In the genomic region with DNA sequence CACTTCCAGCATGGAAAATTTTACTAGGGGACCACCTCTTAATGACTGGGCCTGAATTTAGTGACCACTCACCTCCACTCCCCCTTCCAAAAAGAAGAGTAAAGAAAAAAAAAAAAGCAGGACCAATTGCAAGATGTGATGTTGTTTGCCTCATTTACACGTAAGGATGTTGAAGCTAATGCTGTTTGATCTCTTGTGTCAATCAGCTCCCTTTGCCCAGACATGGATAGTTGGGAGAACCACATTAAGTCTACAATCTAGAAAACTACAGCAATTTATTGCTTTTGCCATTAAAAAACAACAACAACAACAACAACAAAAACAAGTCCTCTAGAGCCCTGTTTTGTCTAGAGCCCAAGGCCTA, we compare ENCODE assay signal across 10 cellular contexts. TPM values are rescaled to one million over a fixed set of nuclear protein-coding genes. Genes with fewer than 3 reads are reported as not detected.
DNase-seq lines count a peak whose midpoint lies in the region; ATAC-seq, FAIRE-seq and TF ChIP-seq lines count a peak whose summit lies in the region.
"Had no signal": no experiment of that assay in that cellular context is flagged by ENCODE, and none has a peak within 500 bp of the region (broad histone marks: within the 10 kb centered on the region; RNA-seq: fewer than 3 reads in every experiment).

No MANE protein-coding gene starts in this region.

- POLR2A ChIA-PET in activated CD4-positive, alpha-beta memory T cell treated with anti-CD3 and anti-CD28 coated beads for 36 hours (lab: Charles Lee) = interaction anchor here (2.0 kb wide), 1 partner anchor 12 kb away, joined by 14 read pairs; a partner anchor contains a TSS
- POLR2A ChIA-PET in activated CD4-positive, alpha-beta memory T cell treated with anti-CD3 and anti-CD28 coated beads, Interleukin-2, amount 10 ng/mL, durations not matched to agents 7 days and 5 days (lab: Charles Lee) = no interaction called here

- ATAC-seq in lower lobe of right lung (no peak), thoracic aorta (ENCODE audit: insufficient number of reproducible peaks, low FRiP score, low read depth) (no peak), HG03521 (IDR thresholded peaks at IDR 0.05; ENCODE audit: unreplicated experiment) (no peak)

- no peaks in the 10 kb centered on the region for H4K20me1 ChIP-seq in astrocyte (ENCODE audit: insufficient read depth, low read length)

- H3K27ac ChIP-seq in astrocyte (ENCODE audit: low read depth, low read length) = peak overlapping the region; percentile 100
- peak overlapping the region; percentile 82 for H3K27ac ChIP-seq in lower lobe of right lung
- peak overlapping the region; percentile 98 for H3K27ac ChIP-seq in thoracic aorta

- H3K4me1 ChIP-seq in astrocyte (ENCODE audit: insufficient read depth, low read length) (peaks cover 37% of the 10 kb centered on the region), lower lobe of right lung (peaks cover 40% of the 10 kb centered on the region), thoracic aorta (ENCODE audit: control insufficient read depth in 1 of 2, low read depth in 2 of 2) (peaks cover 51 to 80% of the 10 kb centered on the region in 2 donors)

- H3K79me2 ChIP-seq in astrocyte (ENCODE audit: insufficient read depth, low read length) = no peaks in the 10 kb centered on the region

- CTCF ChIA-PET in activated CD4-positive, alpha-beta memory T cell treated with anti-CD3 and anti-CD28 coated beads for 36 hours (lab: Charles Lee) = interaction anchor here (2.9 kb wide), 1 partner anchor 12 kb away, joined by 12 read pairs; a partner anchor contains a TSS
- CTCF ChIA-PET in activated CD4-positive, alpha-beta memory T cell treated with anti-CD3 and anti-CD28 coated beads, Interleukin-2, amount 10 ng/mL, durations not matched to agents 7 days and 5 days (lab: Charles Lee) = no interaction called here

- no peaks in the 10 kb centered on the region for H3K27me3 Mint-ChIP-seq in activated CD4-positive, alpha-beta memory T cell treated with anti-CD3 and anti-CD28 coated beads for 36 hours
- peaks cover 2% of the 10 kb centered on the region for H3K27me3 Mint-ChIP-seq in activated CD4-positive, alpha-beta memory T cell treated with anti-CD3 and anti-CD28 coated beads, Interleukin-2, amount 10 ng/mL, durations not matched to agents 7 days and 5 days
- H3K27me3 Mint-ChIP-seq in astrocyte (ENCODE audit: low read depth, unreplicated experiment) = no peaks in the 10 kb centered on the region

- no peak for TF ChIP-seq CTCF in astrocyte (IDR thresholded peaks at IDR 0.05; ENCODE audit: insufficient read depth, low read depth, low read length)
- no peak for TF ChIP-seq CTCF in lower lobe of right lung (IDR thresholded peaks at IDR 0.05)
- TF ChIP-seq CTCF in thoracic aorta (IDR thresholded peaks at IDR 0.05) = no peak

- H3K36me3 Mint-ChIP-seq in activated CD4-positive, alpha-beta memory T cell treated with anti-CD3 and anti-CD28 coated beads for 36 hours = no peaks in the 10 kb centered on the region
- H3K36me3 Mint-ChIP-seq in activated CD4-positive, alpha-beta memory T cell treated with anti-CD3 and anti-CD28 coated beads, Interleukin-2, amount 10 ng/mL, durations not matched to agents 7 days and 5 days (ENCODE audit: low read depth) = no peaks in the 10 kb centered on the region
- no peaks in the 10 kb centered on the region for H3K36me3 Mint-ChIP-seq in astrocyte (ENCODE audit: low read depth, unreplicated experiment)

- no peaks in the 10 kb centered on the region for H3K9me3 ChIP-seq in astrocyte (ENCODE audit: insufficient read depth, low read depth, low read length)
- no peaks in the 10 kb centered on the region for H3K9me3 ChIP-seq in lower lobe of right lung
- no peaks in the 10 kb centered on the region for H3K9me3 ChIP-seq in thoracic aorta

- H2AFZ ChIP-seq in astrocyte (ENCODE audit: low read depth, low read length) = no peak overlapping the region

- peak overlapping the region; percentile 90 for H3K9ac ChIP-seq in astrocyte (ENCODE audit: low read length)

- peak overlapping the region; percentile 14 for H3K4me3 Mint-ChIP-seq in activated CD4-positive, alpha-beta memory T cell treated with anti-CD3 and anti-CD28 coated beads for 36 hours
- H3K4me3 Mint-ChIP-seq in activated CD4-positive, alpha-beta memory T cell treated with anti-CD3 and anti-CD28 coated beads, Interleukin-2, amount 10 ng/mL, durations not matched to agents 7 days and 5 days = no peak overlapping the region
- peak overlapping the region; percentile 76 for H3K4me3 Mint-ChIP-seq in astrocyte (ENCODE audit: unreplicated experiment)

- peak overlapping the region; percentile 87 for H3K27ac Mint-ChIP-seq in activated CD4-positive, alpha-beta memory T cell treated with anti-CD3 and anti-CD28 coated beads for 36 hours
- no peak overlapping the region for H3K27ac Mint-ChIP-seq in activated CD4-positive, alpha-beta memory T cell treated with anti-CD3 and anti-CD28 coated beads, Interleukin-2, amount 10 ng/mL, durations not matched to agents 7 days and 5 days
- H3K27ac Mint-ChIP-seq in astrocyte (ENCODE audit: unreplicated experiment) = peak overlapping the region; percentile 99

- H3K4me3 ChIP-seq in astrocyte (ENCODE audit: insufficient read depth, low read depth, low read length) (peak overlapping the region; percentile 58), lower lobe of right lung (no peak overlapping the region), thoracic aorta (peak overlapping the region; percentile 60)

- H3K9me3 Mint-ChIP-seq in activated CD4-positive, alpha-beta memory T cell treated with anti-CD3 and anti-CD28 coated beads for 36 hours = no peaks in the 10 kb centered on the region
- H3K9me3 Mint-ChIP-seq in activated CD4-positive, alpha-beta memory T cell treated with anti-CD3 and anti-CD28 coated beads, Interleukin-2, amount 10 ng/mL, durations not matched to agents 7 days and 5 days = no peaks in the 10 kb centered on the region
- no peaks in the 10 kb centered on the region for H3K9me3 Mint-ChIP-seq in astrocyte (ENCODE audit: unreplicated experiment)

- peak overlapping the region; percentile 87 for H3K4me2 ChIP-seq in astrocyte (ENCODE audit: low read length)

- H3K36me3 ChIP-seq in astrocyte (ENCODE audit: insufficient read depth, low read length) = no peaks in the 10 kb centered on the region
- no peaks in the 10 kb centered on the region for H3K36me3 ChIP-seq in lower lobe of right lung
- H3K36me3 ChIP-seq in thoracic aorta = no peaks in the 10 kb centered on the region

- intact Hi-C loops in activated CD4-positive, alpha-beta memory T cell treated with anti-CD3 and anti-CD28 coated beads for 36 hours (cut with micrococcal nuclease) = loop anchor here (1.0 to 2.0 kb wide), 3 partner anchors 21 to 433 kb away; no protein-coding TSS in a partner anchor
- intact Hi-C loops in lower lobe of right lung (cut with DNase I) = no loop called here

- H3K27me3 ChIP-seq in astrocyte (ENCODE audit: insufficient read depth, low read length) (no peaks in the 10 kb centered on the region), lower lobe of right lung (ENCODE audit: low read depth) (no peaks in the 10 kb centered on the region), thoracic aorta (replicated peaks; ENCODE audit: insufficient read depth) (no peaks in the 10 kb centered on the region)

- no peak for DNase-seq in activated CD4-positive, alpha-beta memory T cell treated with anti-CD3 and anti-CD28 coated beads for 36 hours
- DNase-seq in activated CD4-positive, alpha-beta memory T cell treated with anti-CD3 and anti-CD28 coated beads, Interleukin-2, amount 10 ng/mL, durations not matched to agents 7 days and 5 days = no peak
- DNase-seq in astrocyte (ENCODE audit: low read depth) (no peak), lower lobe of right lung (no peak), thoracic aorta (ENCODE audit: low spot score) (no peak), dermis blood vessel endothelial cell (no peak), NCI-H1930 (lab: John Stamatoyannopoulos, UW) (no peak)
- DNase-seq: activated CD8-positive, alpha-beta memory T cell treated with anti-CD3 and anti-CD28 coated beads, Interleukin-2, amount 50 U/mL, for 48 hours; NCI-H2171 had no signal

- FAIRE-seq in astrocyte (lab: Jason Lieb, UNC) = no peak

- H3K4me1 Mint-ChIP-seq in activated CD4-positive, alpha-beta memory T cell treated with anti-CD3 and anti-CD28 coated beads for 36 hours (ENCODE audit: low read depth) = peaks cover 38% of the 10 kb centered on the region
- peaks cover 29% of the 10 kb centered on the region for H3K4me1 Mint-ChIP-seq in activated CD4-positive, alpha-beta memory T cell treated with anti-CD3 and anti-CD28 coated beads, Interleukin-2, amount 10 ng/mL, durations not matched to agents 7 days and 5 days
- peaks cover 49% of the 10 kb centered on the region for H3K4me1 Mint-ChIP-seq in astrocyte (ENCODE audit: low read depth, unreplicated experiment)

RNA-seq across cellular contexts. Expression of a gene that starts 11.0 kb away (rescaled TPM):
- 10 to 100 TPM; 91.2 to 94.3 TPM for total RNA-seq in activated CD4-positive, alpha-beta memory T cell treated with anti-CD3 and anti-CD28 coated beads for 36 hours
- total RNA-seq in activated CD4-positive, alpha-beta memory T cell treated with anti-CD3 and anti-CD28 coated beads, Interleukin-2, amount 10 ng/mL, durations not matched to agents 7 days and 5 days = 100 to 1,000 TPM; 104 to 109 TPM
- total RNA-seq in astrocyte (542 and 552 TPM in 2 replicates), lower lobe of right lung (347 TPM), thoracic aorta (1,000 to 10,000 TPM; 1,342 to 1,977 TPM), dermis blood vessel endothelial cell (157 and 236 TPM in 2 replicates)

RNA-seq across cellular contexts. Expression of a gene that starts 27.7 kb away (rescaled TPM):
- total RNA-seq in activated CD4-positive, alpha-beta memory T cell treated with anti-CD3 and anti-CD28 coated beads for 36 hours = under 1 TPM; 0.34 to 0.36 TPM
- total RNA-seq in activated CD4-positive, alpha-beta memory T cell treated with anti-CD3 and anti-CD28 coated beads, Interleukin-2, amount 10 ng/mL, durations not matched to agents 7 days and 5 days = 1 to 10 TPM; 2.7 to 3.2 TPM
- total RNA-seq in astrocyte (3.7 and 4.2 TPM in 2 replicates), lower lobe of right lung (2.4 TPM), thoracic aorta (1 to 10 TPM; 2.4 to 3.0 TPM), dermis blood vessel endothelial cell (1.9 and 4.4 TPM in 2 replicates)
